12 cellular contexts compared by ENCODE assay signal in the genomic region with DNA sequence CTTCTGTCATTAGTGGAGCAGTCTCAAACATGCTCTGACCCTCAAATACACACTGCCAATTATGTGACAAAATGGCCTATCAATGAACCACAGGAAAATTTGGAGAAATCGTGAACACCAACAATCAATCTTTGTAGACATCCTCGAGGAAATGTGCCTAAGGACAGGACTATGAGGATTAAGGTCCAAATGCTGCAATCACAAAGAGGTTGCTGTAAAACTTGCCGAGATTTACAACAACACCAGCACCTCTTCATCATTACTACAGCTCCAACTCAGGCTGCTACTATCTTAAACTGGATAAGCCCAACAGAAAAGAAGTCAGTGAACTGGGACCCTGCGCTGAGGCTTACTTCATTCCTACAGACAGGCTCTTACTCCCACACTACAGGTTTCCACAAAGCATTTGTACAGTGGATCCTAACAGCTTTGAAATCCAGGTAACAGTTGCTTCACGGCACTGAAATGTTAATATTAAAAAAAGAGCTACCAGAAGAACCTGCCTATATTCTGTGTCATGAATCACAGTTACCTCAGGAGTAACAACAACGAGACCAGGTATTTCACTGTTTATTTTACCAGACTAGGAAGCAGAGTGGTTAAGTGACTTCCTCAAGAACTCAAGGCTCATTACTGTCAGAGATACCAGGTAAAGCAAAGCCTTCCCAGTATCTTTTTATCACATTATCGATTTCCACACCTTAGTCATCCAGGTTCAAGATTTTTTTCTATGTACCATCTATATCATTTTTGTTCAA. TPM values are rescaled to one million over a fixed set of nuclear protein-coding genes. Genes with fewer than 3 reads are reported as not detected.
DNase-seq lines count a peak whose midpoint lies in the region; ATAC-seq and TF ChIP-seq lines count a peak whose summit lies in the region.
"Had no signal": no experiment of that assay in that cellular context is flagged by ENCODE, and none has a peak within 500 bp of the region (broad histone marks: within the 10 kb centered on the region; RNA-seq: fewer than 3 reads in every experiment).

No MANE protein-coding gene starts in this region.

- no peak overlapping the region for H4K8ac ChIP-seq in trophoblast cell (ENCODE audit: low read depth, low read length)

- ATAC-seq in CD4-positive, alpha-beta T cell (ENCODE audit: poor library complexity), result peak; percentile 61
- ATAC-seq in natural killer cell treated with Interleukin-12 subunit alpha and Interleukin-12 subunit beta and Interleukin-15 and Interleukin-18, amount 100 ng/mL, for 72 hours, result no peak
- ATAC-seq in GM18517 (IDR thresholded peaks at IDR 0.05; ENCODE audit: unreplicated experiment) (no peak), HG03135 (IDR thresholded peaks at IDR 0.05; ENCODE audit: unreplicated experiment) (no peak)
- ATAC-seq: SK-N-SH treated with all-trans-retinoic acid at 6 μM for 48 hours had no signal

- peak overlapping the region; percentile 80 for H3K27ac Mint-ChIP-seq in CD4-positive, alpha-beta T cell
- peak overlapping the region; percentile 79 to 82 for H3K27ac Mint-ChIP-seq in natural killer cell treated with Interleukin-12 subunit alpha and Interleukin-12 subunit beta and Interleukin-15 and Interleukin-18, amount 100 ng/mL, for 72 hours

- no peak overlapping the region for H3K23ac ChIP-seq in trophoblast cell (ENCODE audit: low read length)

- H3K9me3 Mint-ChIP-seq in CD4-positive, alpha-beta T cell, result no peaks in the 10 kb centered on the region
- H3K9me3 Mint-ChIP-seq in natural killer cell treated with Interleukin-12 subunit alpha and Interleukin-12 subunit beta and Interleukin-15 and Interleukin-18, amount 100 ng/mL, for 72 hours, result no peaks in the 10 kb centered on the region

- no peak overlapping the region for H4K12ac ChIP-seq in trophoblast cell (ENCODE audit: low read depth, low read length)

- DNase-seq in CD4-positive, alpha-beta T cell, result no peak
- no peak for DNase-seq in OCI-LY7 (ENCODE audit: low spot score)
- peak; percentile 12 for DNase-seq in epithelial cell of prostate (ENCODE audit: low read depth, low spot score)
- no peak for DNase-seq in natural killer cell treated with Interleukin-12 subunit alpha and Interleukin-12 subunit beta and Interleukin-15 and Interleukin-18, amount 100 ng/mL, for 72 hours (ENCODE audit: low spot score)
- no peak for DNase-seq in trophoblast cell
- DNase-seq in NCI-H1694 (lab: John Stamatoyannopoulos, UW), result no peak
- DNase-seq: activated CD4-positive, alpha-beta T cell treated with anti-CD3 and anti-CD28 coated beads for 4 hours; activated naive CD4-positive, alpha-beta T cell treated with anti-CD3 and anti-CD28 coated beads, Interleukin-2, amount 50 U/mL, for 16 hours; head of caudate nucleus had no signal

- H2BK12ac ChIP-seq in trophoblast cell (ENCODE audit: low read length), result no peak overlapping the region

- intact Hi-C loops in CD4-positive, alpha-beta T cell (cut with DNase I, micrococcal nuclease), result no loop called here
- intact Hi-C loops in OCI-LY7 (cut with micrococcal nuclease; ENCODE audit: unreplicated experiment), result no loop called here

- no peak overlapping the region for H3K14ac ChIP-seq in trophoblast cell (ENCODE audit: low read length)

- no peak overlapping the region for H4K91ac ChIP-seq in trophoblast cell (ENCODE audit: low read depth, low read length)

- no peaks in the 10 kb centered on the region for H3K27me3 ChIP-seq in CD4-positive, alpha-beta T cell (ENCODE audit: control insufficient read depth, insufficient read depth, low read length)
- H3K27me3 ChIP-seq in trophoblast cell (ENCODE audit: insufficient read depth, low read length), result no peaks in the 10 kb centered on the region

- H3K4me1 Mint-ChIP-seq in CD4-positive, alpha-beta T cell (ENCODE audit: low read depth), result peaks cover 83% of the 10 kb centered on the region
- H3K4me1 Mint-ChIP-seq in natural killer cell treated with Interleukin-12 subunit alpha and Interleukin-12 subunit beta and Interleukin-15 and Interleukin-18, amount 100 ng/mL, for 72 hours (ENCODE audit: low read depth in 2 of 2), result peaks cover 46 to 52% of the 10 kb centered on the region in 2 donors

- CTCF ChIA-PET in CD4-positive, alpha-beta T cell (lab: Charles Lee), result interaction anchor here (1.0 to 1.2 kb wide), 2 partner anchors 24 to 52 kb away, joined by 3 read pairs; partner anchors contain the start of gene CACUL1
- CTCF ChIA-PET in OCI-LY7 (lab: Charles Lee; ENCODE audit: unreplicated experiment), result no interaction called here

- POLR2A ChIA-PET in CD4-positive, alpha-beta T cell (lab: Charles Lee), result interaction anchor here (0.6 to 8.4 kb wide), 2 partner anchors 23 to 39 kb away, joined by 3 to 92 read pairs; partner anchors contain the start of gene CACUL1
- POLR2A ChIA-PET in OCI-LY7 (lab: Charles Lee), result interaction anchor here (0.6 to 6.0 kb wide), 3 partner anchors 11 to 61 kb away, joined by 3 to 37 read pairs (median 3); partner anchors contain the start of gene CACUL1

- H3K9me2 ChIP-seq in OCI-LY7 (ENCODE audit: insufficient read depth, low read length), result no peaks in the 10 kb centered on the region

- no peak overlapping the region for H2BK5ac ChIP-seq in trophoblast cell (ENCODE audit: low read depth, low read length, poor library complexity)

- H3K4me1 ChIP-seq in OCI-LY7 (ENCODE audit: insufficient read depth, low read length, poor library complexity, severe bottlenecking) (peaks cover 19% of the 10 kb centered on the region), trophoblast cell (ENCODE audit: control insufficient read depth in 1 of 2, insufficient read depth in 2 of 2, low read length in 2 of 2) (peaks cover 0 to 3% of the 10 kb centered on the region in 2 experiments)

- H3K4ac ChIP-seq in trophoblast cell (ENCODE audit: low read depth, low read length), result no peak overlapping the region

- H3K9ac ChIP-seq in trophoblast cell (ENCODE audit: low read length), result no peak overlapping the region

- H3K4me3 Mint-ChIP-seq in CD4-positive, alpha-beta T cell, result peak overlapping the region; percentile 59
- peak overlapping the region; percentile 24 for H3K4me3 Mint-ChIP-seq in natural killer cell treated with Interleukin-12 subunit alpha and Interleukin-12 subunit beta and Interleukin-15 and Interleukin-18, amount 100 ng/mL, for 72 hours

- no CpG with 5 or more reads among the region's 7 CpGs for whole genome bisulfite sequencing in trophoblast cell (ENCODE audit: extremely low coverage, insufficient coverage, insufficient read length)

- H3K9me3 ChIP-seq in CD4-positive, alpha-beta T cell (ENCODE audit: control insufficient read depth, low read length), result no peaks in the 10 kb centered on the region
- no peaks in the 10 kb centered on the region for H3K9me3 ChIP-seq in OCI-LY7 (ENCODE audit: low read length)
- H3K9me3 ChIP-seq in trophoblast cell (ENCODE audit: insufficient read depth, low read depth, low read length), result no peaks in the 10 kb centered on the region

- peaks cover 38% of the 10 kb centered on the region for H3K79me2 ChIP-seq in OCI-LY7 (ENCODE audit: insufficient read depth, low read depth, low read length)
- peaks cover 2% of the 10 kb centered on the region for H3K79me2 ChIP-seq in trophoblast cell (ENCODE audit: control insufficient read depth, insufficient read depth, low read length, poor library complexity)

- no TSS peak for BruUV-seq in OCI-LY7 (replicated peaks; lab: Mats Ljungman, UMichigan)

- H3K27ac ChIP-seq in CD4-positive, alpha-beta T cell (ENCODE audit: low read depth, low read length), result no peak overlapping the region
- H3K27ac ChIP-seq in OCI-LY7 (ENCODE audit: low read depth, low read length, poor library complexity, severe bottlenecking) (no peak overlapping the region), epithelial cell of prostate (peak overlapping the region; percentile 25), trophoblast cell (ENCODE audit: low read depth, low read length) (no peak overlapping the region)

- H3K79me1 ChIP-seq in trophoblast cell (ENCODE audit: low read length), result no peaks in the 10 kb centered on the region

- H3K36me3 Mint-ChIP-seq in CD4-positive, alpha-beta T cell (ENCODE audit: low read depth), result peaks cover 15% of the 10 kb centered on the region
- H3K36me3 Mint-ChIP-seq in natural killer cell treated with Interleukin-12 subunit alpha and Interleukin-12 subunit beta and Interleukin-15 and Interleukin-18, amount 100 ng/mL, for 72 hours, result no peaks in the 10 kb centered on the region

- TF ChIP-seq CTCF in CD4-positive, alpha-beta T cell (IDR thresholded peaks at IDR 0.05), result no peak
- TF ChIP-seq CTCF in OCI-LY7 (conservative IDR thresholded peaks at IDR 0.05; ENCODE audit: low read length), result no peak

- H3K4me3 ChIP-seq in OCI-LY7 (ENCODE audit: low read depth, low read length, poor library complexity, severe bottlenecking), result no peak overlapping the region
- H3K4me3 ChIP-seq in trophoblast cell (ENCODE audit: low read depth, low read length), result no peak overlapping the region

- H3K27me3 Mint-ChIP-seq in CD4-positive, alpha-beta T cell, result no peaks in the 10 kb centered on the region
- H3K27me3 Mint-ChIP-seq in natural killer cell treated with Interleukin-12 subunit alpha and Interleukin-12 subunit beta and Interleukin-15 and Interleukin-18, amount 100 ng/mL, for 72 hours, result no peaks in the 10 kb centered on the region

- no peak overlapping the region for H2BK120ac ChIP-seq in trophoblast cell (ENCODE audit: insufficient read depth, low read length, poor library complexity)

- H3K36me3 ChIP-seq in OCI-LY7 (ENCODE audit: insufficient read depth, low read length) (peaks cover 7% of the 10 kb centered on the region; the same call in 1 of the 2 replicates), trophoblast cell (ENCODE audit: control insufficient read depth in 1 of 2, insufficient read depth in 2 of 2, low read length in 2 of 2) (peaks cover 0 to 3% of the 10 kb centered on the region in 2 experiments)

- peaks cover 23% of the 10 kb centered on the region; the same call in 1 of the 2 replicates for H4K20me1 ChIP-seq in OCI-LY7 (ENCODE audit: insufficient read depth, low read length)

- H3K18ac ChIP-seq in trophoblast cell (ENCODE audit: low read length), result no peak overlapping the region

- no peak overlapping the region for H2AFZ ChIP-seq in OCI-LY7 (ENCODE audit: low read length)
- H2AFZ ChIP-seq in trophoblast cell (ENCODE audit: insufficient read depth, low read length, poor library complexity), result no peak overlapping the region

- H3K4me2 ChIP-seq in OCI-LY7 (ENCODE audit: low read length), result 0 out of 2 replicates have a peak overlapping the region, but pooled peaks have one; percentile 36
- H3K4me2 ChIP-seq in trophoblast cell (ENCODE audit: low read length), result no peak overlapping the region

- no peak overlapping the region for H2AK5ac ChIP-seq in trophoblast cell (ENCODE audit: low read length)

RNA-seq across cellular contexts. Expression of gene CACUL1, which starts 23.9 kb away (rescaled TPM):
- 10 to 100 TPM; 36.7 to 37.4 TPM for total RNA-seq in CD4-positive, alpha-beta T cell
- total RNA-seq in OCI-LY7 (2014; rRNA removed; shearing (Covaris generic)), result 12.0 and 12.8 TPM in 2 replicates
- 27.6 and 31.2 TPM in 2 replicates for total RNA-seq in OCI-LY7 (2022)
- total RNA-seq in natural killer cell treated with Interleukin-12 subunit alpha and Interleukin-12 subunit beta and Interleukin-15 and Interleukin-18, amount 100 ng/mL, for 72 hours, result 10 to 100 TPM; 28.9 to 29.9 TPM
- 39.5 and 44.1 TPM in 2 replicates for polyA plus RNA-seq in trophoblast cell (2013)
